36 cellular contexts compared by ENCODE assay signal in genomic region chr19:38015771-38016170, GRCh38.
DNase-seq lines count a peak whose midpoint lies in the region; ATAC-seq, FAIRE-seq and TF ChIP-seq lines count a peak whose summit lies in the region.
"Had no signal": no experiment of that assay in that cellular context is flagged by ENCODE, and none has a peak within 500 bp of the region (broad histone marks: within the 10 kb centered on the region; RNA-seq: fewer than 3 reads in every experiment).

No MANE protein-coding gene starts in this region.

- no peak for TF ChIP-seq CTCF in A549 (IDR thresholded peaks at IDR 0.05)
- no peak for TF ChIP-seq CTCF in HEK293 (tag by site-specific recombination; IDR thresholded peaks at IDR 0.05)
- no peak for TF ChIP-seq CTCF in epithelial cell of proximal tubule (conservative IDR thresholded peaks at IDR 0.05; ENCODE audit: low read depth, low read length)
- no peak for TF ChIP-seq CTCF in neural crest cell (conservative IDR thresholded peaks at IDR 0.05)
- no peak for TF ChIP-seq CTCF in psoas muscle (IDR thresholded peaks at IDR 0.05)

- peaks cover 10% of the 10 kb centered on the region for H3K4me1 Mint-ChIP-seq in neural crest cell

- no peak overlapping the region for H3K4me3 Mint-ChIP-seq in neural crest cell
- H3K4me3 Mint-ChIP-seq: activated naive CD8-positive, alpha-beta T cell treated with anti-CD3 and anti-CD28 coated beads, Interleukin-2, amount 10 ng/mL, durations not matched to agents 7 days and 5 days; activated T-cell treated with anti-CD3 and anti-CD28 coated beads, Interleukin-2, amount 50 U/mL, for 4 hours; CD4-positive, alpha-beta T cell had no signal

- no peak overlapping the region for H3K4me2 ChIP-seq in A549
- H3K4me2 ChIP-seq: KMS-11 had no signal

- TF ChIP-seq EP300 in A549 (IDR thresholded peaks at IDR 0.05) = no peak

- intact Hi-C loops in psoas muscle (cut with DNase I) = no loop called here

- no peak for TF ChIP-seq POLR2A in A549 (IDR thresholded peaks at IDR 0.05; ENCODE audit: low read length)

- peak overlapping the region; percentile 4 for H3K27ac Mint-ChIP-seq in neural crest cell (ENCODE audit: unreplicated experiment)
- H3K27ac Mint-ChIP-seq: activated naive CD8-positive, alpha-beta T cell treated with anti-CD3 and anti-CD28 coated beads, Interleukin-2, amount 10 ng/mL, durations not matched to agents 7 days and 5 days; CD4-positive, alpha-beta T cell had no signal

- DNase-seq in A549 (ENCODE audit: low read depth in 1 of 2, low spot score in 1 of 2) (no peak), epithelial cell of proximal tubule (ENCODE audit: low read depth) (peak; percentile 67), neural crest cell (ENCODE audit: low read depth, low spot score) (no peak), psoas muscle (no peak)
- DNase-seq: 8988T; activated CD4-positive, alpha-beta T cell treated with anti-CD3 and anti-CD28 coated beads, Interleukin-2, amount 50 U/mL, for 1 hour; activated gamma-delta T cell; activated naive CD8-positive, alpha-beta T cell treated with anti-CD3 and anti-CD28 coated beads, Interleukin-2, amount 10 ng/mL, durations not matched to agents 7 days and 5 days; activated T-cell treated with anti-CD3 and anti-CD28 coated beads, Interleukin-2, amount 50 U/mL, for 4 hours; aorta; CD4-positive, alpha-beta T cell; colonic mucosa; DMS 273 treated with DMSO at 0.1 percent for 48 hours; effector CD4-positive, alpha-beta T cell; GOT3; left lung; NCI-H1417; NCI-H2081 treated with DMSO at 0.1 percent for 48 hours; NCI-H345; NCI-H69; Peyer's patch; stimulated activated CD4-positive, alpha-beta T cell treated with anti-CD3 and anti-CD28 coated beads, Interleukin-15, amount 100 ng/mL, for 24 hours; stimulated activated CD4-positive, alpha-beta T cell treated with anti-CD3 and anti-CD28 coated beads, Interleukin-4, amount 100 ng/mL, for 4 hours; substantia nigra; T-helper 9 cell; upper lobe of right lung; WERI-Rb-1 had no signal

- CTCF ChIA-PET in A549 (lab: Yijun Ruan, JAX) = interaction anchor here (0.5 to 2.8 kb wide), 7 partner anchors 13 to 130 kb away, joined by 3 to 14 read pairs (median 4); no protein-coding TSS in a partner anchor
- CTCF ChIA-PET in HEK293 (lab: Yijun Ruan, JAX) = interaction anchor here (0.6 to 1.5 kb wide), 3 partner anchors 113 to 286 kb away, joined by 3 read pairs; no protein-coding TSS in a partner anchor

- H3K4me1 ChIP-seq in A549 = no peaks in the 10 kb centered on the region; the same call in 2 of the 3 replicates
- no peaks in the 10 kb centered on the region for H3K4me1 ChIP-seq in HEK293 (ENCODE audit: control insufficient read depth, insufficient read depth, low read length)
- H3K4me1 ChIP-seq in psoas muscle = peaks cover 22% of the 10 kb centered on the region
- H3K4me1 ChIP-seq: colonic mucosa, Peyer's patch, SJSA1 had no signal

- no peaks in the 10 kb centered on the region for H3K27me3 ChIP-seq in psoas muscle (ENCODE audit: insufficient read depth in 3 of 3, low read length in 2 of 3)
- H3K27me3 ChIP-seq: colonic mucosa, left lung, neutrophil, Peyer's patch, SJSA1, upper lobe of right lung had no signal

- H3K36me3 Mint-ChIP-seq in neural crest cell (ENCODE audit: low read depth) = peaks cover 3% of the 10 kb centered on the region
- H3K36me3 Mint-ChIP-seq: activated naive CD8-positive, alpha-beta T cell treated with anti-CD3 and anti-CD28 coated beads, Interleukin-2, amount 10 ng/mL, durations not matched to agents 7 days and 5 days had no signal

- peaks cover 0 to 3% of the 10 kb centered on the region in 2 experiments; a peak in 1 of 3 replicates for H3K36me3 ChIP-seq in HEK293 (ENCODE audit: control insufficient read depth in 2 of 2, insufficient read depth in 1 of 2, low read length in 2 of 2)
- no peaks in the 10 kb centered on the region for H3K36me3 ChIP-seq in psoas muscle (ENCODE audit: insufficient read depth in 1 of 2, low read depth in 1 of 2)
- H3K36me3 ChIP-seq: colonic mucosa, left lung, neutrophil, Peyer's patch, upper lobe of right lung, WERI-Rb-1 had no signal

- no peak for FAIRE-seq in A549 (lab: Jason Lieb, UNC)
- FAIRE-seq: GM18507 had no signal

- no peak for TF ChIP-seq RAD21 in A549 (conservative IDR thresholded peaks at IDR 0.05 in 1 of 2, IDR thresholded peaks at IDR 0.05 in 1 of 2)

- H3K9me3 Mint-ChIP-seq in neural crest cell = no peaks in the 10 kb centered on the region
- H3K9me3 Mint-ChIP-seq: activated naive CD8-positive, alpha-beta T cell treated with anti-CD3 and anti-CD28 coated beads, Interleukin-2, amount 10 ng/mL, durations not matched to agents 7 days and 5 days; activated T-cell treated with anti-CD3 and anti-CD28 coated beads, Interleukin-2, amount 50 U/mL, for 4 hours; CD4-positive, alpha-beta T cell had no signal

- WGBS in A549 (ENCODE audit: missing lambda C conversion rate) = 92% methylated on average over 7 of the region's 7 CpGs
- WGBS in psoas muscle, 3 donors = 78 to 81% (median 80%) methylated on average over 7 of the region's 7 CpGs

- H3K4me3 ChIP-seq in A549 = no peak overlapping the region
- no peak overlapping the region for H3K4me3 ChIP-seq in HEK293 (ENCODE audit: low read depth, low read length)
- H3K4me3 ChIP-seq in epithelial cell of proximal tubule (ENCODE audit: low read depth, low read length) = no peak overlapping the region
- no peak overlapping the region for H3K4me3 ChIP-seq in psoas muscle
- H3K4me3 ChIP-seq: colonic mucosa, left lung, Peyer's patch, SJSA1, upper lobe of right lung had no signal

- H3K9me3 ChIP-seq in A549 = no peaks in the 10 kb centered on the region
- no peaks in the 10 kb centered on the region; the same call in 1 of the 2 replicates for H3K9me3 ChIP-seq in HEK293 (ENCODE audit: control insufficient read depth, insufficient read depth, low read depth, low read length)
- H3K9me3 ChIP-seq in psoas muscle = no peaks in the 10 kb centered on the region
- H3K9me3 ChIP-seq: colonic mucosa, left lung, neutrophil, Peyer's patch, SJSA1, upper lobe of right lung had no signal

- ATAC-seq in A549 (no peak), GM19452 (IDR thresholded peaks at IDR 0.05; ENCODE audit: unreplicated experiment) (no peak), HG03565 (IDR thresholded peaks at IDR 0.05; ENCODE audit: unreplicated experiment) (no peak), psoas muscle (no peak), GM21723 (IDR thresholded peaks at IDR 0.05; ENCODE audit: unreplicated experiment) (no peak)
- ATAC-seq: activated T-cell treated with anti-CD3 and anti-CD28 coated beads, Interleukin-2, amount 50 U/mL, for 4 hours had no signal

- H3K27ac ChIP-seq in A549 (no peak overlapping the region), HEK293 (ENCODE audit: extremely low read depth, low read depth, low read length) (no peak overlapping the region), psoas muscle (no peak overlapping the region)
- H3K27ac ChIP-seq: colonic mucosa, HL-60, KMS-11, left lung, neutrophil, Peyer's patch, SJSA1, upper lobe of right lung, WERI-Rb-1 had no signal

- no peaks in the 10 kb centered on the region for H3K27me3 Mint-ChIP-seq in neural crest cell (ENCODE audit: low read depth)
- H3K27me3 Mint-ChIP-seq: activated naive CD8-positive, alpha-beta T cell treated with anti-CD3 and anti-CD28 coated beads, Interleukin-2, amount 10 ng/mL, durations not matched to agents 7 days and 5 days; CD4-positive, alpha-beta T cell had no signal

- POLR2A ChIA-PET in A549 (lab: Yijun Ruan, JAX) (interaction anchor here (0.6 kb wide), 1 partner anchor 109 kb away, joined by 3 read pairs; the partner anchor contains the start of genes SIPA1L3 and WDR87), HEK293 (lab: Yijun Ruan, JAX) (no interaction called here)

TF ChIP-seq in A549, 52 proteins besides CTCF, POLR2A, EP300 and RAD21:
- peak; percentile 28 for TF ChIP-seq MAFK (IDR thresholded peaks at IDR 0.05; ENCODE audit: partially characterized antibody)
- TF ChIP-seq HDAC2 (IDR thresholded peaks at IDR 0.05) = no peak
TF ChIP-seq in A549: peak in this region for 1.

TF ChIP-seq in HEK293, 187 proteins besides CTCF, POLR2A, EP300 and RAD21:
- TF ChIP-seq ZNF211 (tag by site-specific recombination; IDR thresholded peaks at IDR 0.05; ENCODE audit: low read depth) (0 out of 2 replicates have a peak, but pooled peaks have one; percentile 3), GLIS2 (tag by site-specific recombination; IDR thresholded peaks at IDR 0.05) (no peak), ZSCAN23 (tag by site-specific recombination; IDR thresholded peaks at IDR 0.05) (no peak), ZNF239 (tag by site-specific recombination; IDR thresholded peaks at IDR 0.05) (no peak), GFI1B (tag by site-specific recombination; IDR thresholded peaks at IDR 0.05) (no peak)
